ENCODE assay signal across 8 cellular contexts in genomic region chr7:24778543-24779282, GRCh38. TPM values are rescaled to one million over a fixed set of nuclear protein-coding genes. Genes with fewer than 3 reads are reported as not detected.
DNase-seq lines count a peak whose midpoint lies in the region; ATAC-seq and TF ChIP-seq lines count a peak whose summit lies in the region.

No MANE protein-coding gene starts in this region.

- no peak for TF ChIP-seq CTCF in fibroblast of pulmonary artery (IDR thresholded peaks at IDR 0.05; ENCODE audit: low read length, missing control alignments)

- H3K9me3 ChIP-seq in aorta (ENCODE audit: control insufficient read depth, low read length) = no peaks in the 10 kb centered on the region
- no peaks in the 10 kb centered on the region for H3K9me3 ChIP-seq in T-helper 17 cell (ENCODE audit: control insufficient read depth, low read length, poor library complexity, severe bottlenecking)

- H3K27me3 Mint-ChIP-seq in T-helper 17 cell = no peaks in the 10 kb centered on the region

- no peaks in the 10 kb centered on the region for H3K4me1 ChIP-seq in aorta (ENCODE audit: control insufficient read depth in 1 of 2, insufficient read depth in 2 of 2, low read length in 2 of 2)

- peaks cover under 1% of the 10 kb centered on the region for H3K36me3 Mint-ChIP-seq in T-helper 17 cell (ENCODE audit: low read depth)

- 76 to 81% methylated on average over 9 of the region's 9 CpGs for WGBS in aorta, 2 donors

- no peaks in the 10 kb centered on the region for H3K36me3 ChIP-seq in aorta (ENCODE audit: control insufficient read depth in 1 of 2, insufficient read depth in 2 of 2, low read length in 1 of 2)

- H3K4me3 ChIP-seq in fibroblast of pulmonary artery (replicated peaks; ENCODE audit: low read depth, low read length) = no peak overlapping the region
- H3K4me3 ChIP-seq in aorta (ENCODE audit: low read length in 2 of 2) = no peak overlapping the region

- H3K27ac Mint-ChIP-seq in T-helper 17 cell = no peak overlapping the region

- ATAC-seq in GM21447 (IDR thresholded peaks at IDR 0.05; ENCODE audit: unreplicated experiment) (peak; percentile 64), aorta (ENCODE audit: low FRiP score) (peak; percentile 72), T-helper 17 cell (no peak)

- H3K27me3 ChIP-seq in aorta (ENCODE audit: control insufficient read depth in 1 of 2, insufficient read depth in 2 of 2, low read length in 1 of 2) = no peaks in the 10 kb centered on the region

- H3K4me3 Mint-ChIP-seq in T-helper 17 cell = no peak overlapping the region

- no peak overlapping the region for H3K27ac ChIP-seq in aorta (ENCODE audit: low read depth in 1 of 2, low read length in 2 of 2)

- DNase-seq in Ammon's horn (ENCODE audit: low spot score) = peak; percentile 82
- peak; percentile 18 for DNase-seq in NCI-H460 (ENCODE audit: extremely low read depth, low read depth)
- peak; percentile 87 for DNase-seq in fibroblast of pulmonary artery (ENCODE audit: low read depth)
- peak in 1 of 2 donors; percentile 84 for DNase-seq in aorta
- no peak for DNase-seq in NCI-H1694 treated with DMSO at 0.1 percent for 48 hours (lab: John Stamatoyannopoulos, UW)
- no peak for DNase-seq in activated effector memory CD4-positive, alpha-beta T cell treated with anti-CD3 and anti-CD28 coated beads, Interleukin-2, amount 50 U/mL, for 16 hours
- DNase-seq in T-helper 17 cell = no peak

- intact Hi-C loops in aorta (cut with DNase I) = no loop called here

- peaks cover 2% of the 10 kb centered on the region for H3K4me1 Mint-ChIP-seq in T-helper 17 cell

RNA-seq across cellular contexts. Expression of gene GSDME, which starts 21.4 kb away (rescaled TPM):
- 3.5 and 6.5 TPM in 2 replicates for total RNA-seq in NCI-H460 (2014; rRNA removed; shearing (Covaris generic))
- 2.7 and 15.2 TPM in 2 replicates for polyA plus RNA-seq in NCI-H460 (2014; cell fraction: nucleus; rRNA removed)
- total RNA-seq in aorta (10 to 100 TPM; 16.3 to 18.6 TPM), T-helper 17 cell (under 1 TPM in 1 of 2 donors, not detected in 1; 0.75 TPM)
- 10 to 100 TPM; 15.1 to 20.3 TPM for polyA plus RNA-seq in aorta

Comparison
In these comparisons a context has a peak if more than half of its experiments do, and no peak if none do; other contexts are left out.
1. DNase-seq: peak in Ammon's horn (single experiment), NCI-H460 (single experiment) and fibroblast of pulmonary artery (single experiment); none in NCI-H1694 treated with DMSO at 0.1 percent for 48 hours (single experiment), activated effector memory CD4-positive, alpha-beta T cell treated with anti-CD3 and anti-CD28 coated beads, Interleukin-2, amount 50 U/mL, for 16 hours (single experiment) and T-helper 17 cell (0 of 3).